Comparison of ENCODE assay signal across 10 cellular contexts in genomic region chr5:131488463-131488862, GRCh38.
DNase-seq lines count a peak whose midpoint lies in the region; ATAC-seq and TF ChIP-seq lines count a peak whose summit lies in the region.
"Had no signal": no experiment of that assay in that cellular context is flagged by ENCODE, and none has a peak within 500 bp of the region (broad histone marks: within the 10 kb centered on the region; RNA-seq: fewer than 3 reads in every experiment).

No MANE protein-coding gene starts in this region.

- no peak for TF ChIP-seq POLR2A in gastrocnemius medialis (IDR thresholded peaks at IDR 0.05)

- no peaks in the 10 kb centered on the region for H3K9me3 Mint-ChIP-seq in activated naive CD4-positive, alpha-beta T cell treated with anti-CD3 and anti-CD28 coated beads for 36 hours
- no peaks in the 10 kb centered on the region for H3K9me3 Mint-ChIP-seq in activated CD8-positive, alpha-beta T cell treated with anti-CD3 and anti-CD28 coated beads, Interleukin-2, amount 10 ng/mL, durations not matched to agents 7 days and 5 days (ENCODE audit: insufficient read depth)

- H3K27me3 Mint-ChIP-seq in activated naive CD4-positive, alpha-beta T cell treated with anti-CD3 and anti-CD28 coated beads for 36 hours (ENCODE audit: low read depth) = no peaks in the 10 kb centered on the region
- H3K27me3 Mint-ChIP-seq in activated CD8-positive, alpha-beta T cell treated with anti-CD3 and anti-CD28 coated beads, Interleukin-2, amount 10 ng/mL, durations not matched to agents 7 days and 5 days (ENCODE audit: low read depth) = no peaks in the 10 kb centered on the region

- H3K36me3 ChIP-seq in thoracic aorta (no peaks in the 10 kb centered on the region), gastrocnemius medialis (peaks cover 0 to 29% of the 10 kb centered on the region in 2 donors)

- no peak for DNase-seq in activated naive CD4-positive, alpha-beta T cell treated with anti-CD3 and anti-CD28 coated beads for 36 hours
- DNase-seq in activated naive CD4-positive, alpha-beta T cell treated with anti-CD3 and anti-CD28 coated beads, Interleukin-2, amount 50 U/mL, for 16 hours = no peak
- no peak for DNase-seq in activated CD8-positive, alpha-beta T cell treated with anti-CD3 and anti-CD28 coated beads, Interleukin-2, amount 10 ng/mL, durations not matched to agents 7 days and 5 days
- no peak for DNase-seq in thoracic aorta (ENCODE audit: low spot score)
- DNase-seq in NCI-H2081 (lab: John Stamatoyannopoulos, UW) = no peak
- DNase-seq in gastrocnemius medialis = no peak
- no peak for DNase-seq in NCI-H2029 (lab: John Stamatoyannopoulos, UW)
- DNase-seq: NCI-H1694 had no signal

- H3K27ac ChIP-seq in thoracic aorta = peak overlapping the region; percentile 22 to 36
- no peak overlapping the region for H3K27ac ChIP-seq in gastrocnemius medialis
- H3K27ac ChIP-seq: C4-2B had no signal

- POLR2A ChIA-PET in activated CD8-positive, alpha-beta T cell treated with anti-CD3 and anti-CD28 coated beads, Interleukin-2, amount 10 ng/mL, durations not matched to agents 7 days and 5 days (lab: Charles Lee) = no interaction called here

- peak; percentile 87 for ATAC-seq in HG03066 (IDR thresholded peaks at IDR 0.05; ENCODE audit: low read depth, unreplicated experiment)
- ATAC-seq in activated CD8-positive, alpha-beta T cell treated with anti-CD3 and anti-CD28 coated beads, Interleukin-2, amount 10 ng/mL, durations not matched to agents 7 days and 5 days = peak; percentile 30
- ATAC-seq in thoracic aorta (ENCODE audit: insufficient number of reproducible peaks, low FRiP score, low read depth) = no peak
- no peak for ATAC-seq in gastrocnemius medialis

- H3K4me3 ChIP-seq in thoracic aorta (no peak overlapping the region), gastrocnemius medialis (no peak overlapping the region)

- CTCF ChIA-PET in activated naive CD4-positive, alpha-beta T cell treated with anti-CD3 and anti-CD28 coated beads for 36 hours (lab: Charles Lee) = interaction anchor here (0.6 to 1.5 kb wide), 6 partner anchors 21 to 531 kb away, joined by 3 to 8 read pairs (median 3); no protein-coding TSS in a partner anchor
- CTCF ChIA-PET in activated CD8-positive, alpha-beta T cell treated with anti-CD3 and anti-CD28 coated beads, Interleukin-2, amount 10 ng/mL, durations not matched to agents 7 days and 5 days (lab: Charles Lee) = interaction anchor here (1.3 to 1.4 kb wide), 4 partner anchors 11 to 101 kb away, joined by 3 to 5 read pairs (median 4); no protein-coding TSS in a partner anchor

- no peaks in the 10 kb centered on the region for H3K27me3 ChIP-seq in thoracic aorta (replicated peaks; ENCODE audit: insufficient read depth)
- no peaks in the 10 kb centered on the region for H3K27me3 ChIP-seq in gastrocnemius medialis

- H3K4me1 ChIP-seq in thoracic aorta (ENCODE audit: control insufficient read depth in 1 of 2, low read depth in 2 of 2) (peaks cover 26 to 39% of the 10 kb centered on the region in 2 donors), gastrocnemius medialis (no peaks in the 10 kb centered on the region)

- H3K9me3 ChIP-seq in thoracic aorta = no peaks in the 10 kb centered on the region
- H3K9me3 ChIP-seq in gastrocnemius medialis = no peaks in the 10 kb centered on the region

- H3K36me3 Mint-ChIP-seq in activated naive CD4-positive, alpha-beta T cell treated with anti-CD3 and anti-CD28 coated beads for 36 hours (ENCODE audit: low read depth) = peaks cover 44% of the 10 kb centered on the region
- H3K36me3 Mint-ChIP-seq in activated CD8-positive, alpha-beta T cell treated with anti-CD3 and anti-CD28 coated beads, Interleukin-2, amount 10 ng/mL, durations not matched to agents 7 days and 5 days (ENCODE audit: low read depth) = peaks cover 57% of the 10 kb centered on the region

- in situ Hi-C loops in gastrocnemius medialis (cut with MboI; ENCODE audit: low sequenced_read_pairs in 4 of 4) = no loop called here

- intact Hi-C loops in activated naive CD4-positive, alpha-beta T cell treated with anti-CD3 and anti-CD28 coated beads for 36 hours (cut with micrococcal nuclease) = loop anchor here (1.0 to 10.0 kb wide), 9 partner anchors 22 to 609 kb away; partner anchors contain the start of gene RAPGEF6
- intact Hi-C loops in gastrocnemius medialis (cut with DNase I; ENCODE audit: low total_unique reads) = no loop called here

- TF ChIP-seq CTCF in thoracic aorta (IDR thresholded peaks at IDR 0.05) (no peak), gastrocnemius medialis (IDR thresholded peaks at IDR 0.05 in 4 of 5, conservative IDR thresholded peaks at IDR 0.05 in 1 of 5) (no peak)

- no peak overlapping the region for H3K4me3 Mint-ChIP-seq in activated naive CD4-positive, alpha-beta T cell treated with anti-CD3 and anti-CD28 coated beads for 36 hours
- no peak overlapping the region for H3K4me3 Mint-ChIP-seq in activated CD8-positive, alpha-beta T cell treated with anti-CD3 and anti-CD28 coated beads, Interleukin-2, amount 10 ng/mL, durations not matched to agents 7 days and 5 days

- peaks cover 49% of the 10 kb centered on the region for H3K4me1 Mint-ChIP-seq in activated naive CD4-positive, alpha-beta T cell treated with anti-CD3 and anti-CD28 coated beads for 36 hours (ENCODE audit: low read depth)
- H3K4me1 Mint-ChIP-seq in activated CD8-positive, alpha-beta T cell treated with anti-CD3 and anti-CD28 coated beads, Interleukin-2, amount 10 ng/mL, durations not matched to agents 7 days and 5 days (ENCODE audit: low read depth) = peaks cover 10% of the 10 kb centered on the region

- peak overlapping the region; percentile 65 for H3K27ac Mint-ChIP-seq in activated naive CD4-positive, alpha-beta T cell treated with anti-CD3 and anti-CD28 coated beads for 36 hours
- H3K27ac Mint-ChIP-seq in activated CD8-positive, alpha-beta T cell treated with anti-CD3 and anti-CD28 coated beads, Interleukin-2, amount 10 ng/mL, durations not matched to agents 7 days and 5 days = peak overlapping the region; percentile 43

Comparison
In these comparisons a context has a peak if more than half of its experiments do, and no peak if none do; other contexts are left out.
1. ATAC-seq: peak in HG03066 (single experiment) and activated CD8-positive, alpha-beta T cell treated with anti-CD3 and anti-CD28 coated beads, Interleukin-2, amount 10 ng/mL, durations not matched to agents 7 days and 5 days (single experiment); none in thoracic aorta (single experiment) and gastrocnemius medialis (0 of 2).
2. H3K27ac ChIP-seq: peak in thoracic aorta (2 of 2); none in gastrocnemius medialis (0 of 4).